ENCODE assay signal across 7 cellular contexts in genomic region chr1:34578306-34578705, GRCh38.
"Had no signal": no experiment of that assay in that cellular context is flagged by ENCODE, and none has a peak within 500 bp of the region (broad histone marks: within the 10 kb centered on the region; RNA-seq: fewer than 3 reads in every experiment).

No MANE protein-coding gene starts in this region.

- ATAC-seq: GM23338, K562 had no signal

- DNase-seq: H9, HCEC 1CT, IMR-90, KG1 had no signal

- H3K27ac ChIP-seq: HL-60 had no signal

- H3K4me3 ChIP-seq: GM23338, K562 had no signal
